ENCODE assay signal across 28 cellular contexts in genomic region chr6:6984585-6985366, GRCh38.
"Had no signal": no experiment of that assay in that cellular context is flagged by ENCODE, and none has a peak within 500 bp of the region (broad histone marks: within the 10 kb centered on the region; RNA-seq: fewer than 3 reads in every experiment).

No MANE protein-coding gene starts in this region.

- H3K4me3 Mint-ChIP-seq: activated naive CD4-positive, alpha-beta T cell treated with anti-CD3 and anti-CD28 coated beads, Interleukin-2, amount 10 ng/mL, durations not matched to agents 7 days and 5 days; activated naive CD8-positive, alpha-beta T cell treated with anti-CD3 and anti-CD28 coated beads, Interleukin-2, amount 50 U/mL, for 24 hours; naive B cell; neural crest cell; stimulated activated naive CD8-positive, alpha-beta T cell treated with anti-CD3 and anti-CD28 coated beads, Interleukin-15, Interleukin-2, amounts not matched to agents 100 ng/mL and 50 ng/mL, for 24 hours had no signal

- FAIRE-seq: colon, endometrium, kidney had no signal

- H3K27me3 Mint-ChIP-seq: naive B cell; stimulated activated naive CD8-positive, alpha-beta T cell treated with anti-CD3 and anti-CD28 coated beads, Interleukin-15, Interleukin-2, amounts not matched to agents 100 ng/mL and 50 ng/mL, for 24 hours had no signal

- H3K27ac ChIP-seq: brain microvascular endothelial cell, left lung, right atrium auricular region, skin epidermis, suprapubic skin, WERI-Rb-1 had no signal

- H3K27me3 ChIP-seq: brain microvascular endothelial cell, left lung, right atrium auricular region, suprapubic skin had no signal

- H3K4me1 ChIP-seq: left lung, right atrium auricular region, suprapubic skin had no signal

- H3K36me3 Mint-ChIP-seq: activated naive CD4-positive, alpha-beta T cell treated with anti-CD3 and anti-CD28 coated beads, Interleukin-2, amount 10 ng/mL, durations not matched to agents 7 days and 5 days; naive B cell had no signal

- H3K27ac Mint-ChIP-seq: activated naive CD4-positive, alpha-beta T cell treated with anti-CD3 and anti-CD28 coated beads, Interleukin-2, amount 10 ng/mL, durations not matched to agents 7 days and 5 days; activated naive CD8-positive, alpha-beta T cell treated with anti-CD3 and anti-CD28 coated beads, Interleukin-2, amount 50 U/mL, for 24 hours; progenitor cell of endocrine pancreas; stimulated activated naive CD8-positive, alpha-beta T cell treated with anti-CD3 and anti-CD28 coated beads, Interleukin-15, Interleukin-2, amounts not matched to agents 100 ng/mL and 50 ng/mL, for 24 hours had no signal

- H3K4me3 ChIP-seq: left lung, right atrium auricular region, skin epidermis, suprapubic skin had no signal

- H3K4me1 Mint-ChIP-seq: activated naive CD4-positive, alpha-beta T cell treated with anti-CD3 and anti-CD28 coated beads, Interleukin-2, amount 10 ng/mL, durations not matched to agents 7 days and 5 days had no signal

- H3K9me3 Mint-ChIP-seq: activated naive CD4-positive, alpha-beta T cell treated with anti-CD3 and anti-CD28 coated beads, Interleukin-2, amount 10 ng/mL, durations not matched to agents 7 days and 5 days; activated naive CD8-positive, alpha-beta T cell treated with anti-CD3 and anti-CD28 coated beads, Interleukin-2, amount 50 U/mL, for 24 hours; naive B cell; neural crest cell; stimulated activated naive CD8-positive, alpha-beta T cell treated with anti-CD3 and anti-CD28 coated beads, Interleukin-15, Interleukin-2, amounts not matched to agents 100 ng/mL and 50 ng/mL, for 24 hours had no signal

- H3K9me3 ChIP-seq: left lung, right atrium auricular region, suprapubic skin had no signal

- DNase-seq: activated CD4-positive, alpha-beta T cell treated with anti-CD3 and anti-CD28 coated beads for 1 hour; activated CD8-positive, alpha-beta memory T cell treated with anti-CD3 and anti-CD28 coated beads for 24 hours; activated CD8-positive, alpha-beta memory T cell treated with anti-CD3 and anti-CD28 coated beads, Interleukin-2, amount 50 U/mL, for 48 hours; activated effector memory CD4-positive, alpha-beta T cell treated with Interleukin-2 at 50 U/mL for 16 hours; activated naive CD4-positive, alpha-beta T cell treated with anti-CD3 and anti-CD28 coated beads, Interleukin-2, amount 10 ng/mL, durations not matched to agents 7 days and 5 days; activated naive CD8-positive, alpha-beta T cell treated with anti-CD3 and anti-CD28 coated beads, Interleukin-2, amount 50 U/mL, for 24 hours; activated T-cell treated with anti-CD3 and anti-CD28 coated beads, Interleukin-2, amount 50 U/mL, for 48 hours; anterior cingulate cortex; brain microvascular endothelial cell; central memory CD4-positive, alpha-beta T cell; erythroblast; foreskin melanocyte; kidney; left lung; mammary epithelial cell; naive B cell; stimulated activated CD4-positive, alpha-beta T cell treated with anti-CD3 and anti-CD28 coated beads, Interleukin-15, amount 100 ng/mL, for 24 hours; stimulated activated CD4-positive, alpha-beta T cell treated with anti-CD3 and anti-CD28 coated beads, Interleukin-2, amount 100 ng/mL, for 48 hours; trophoblast cell; WERI-Rb-1 had no signal

- ATAC-seq: activated naive CD8-positive, alpha-beta T cell treated with anti-CD3 and anti-CD28 coated beads, Interleukin-2, amount 50 U/mL, for 24 hours; left lung had no signal

- H3K36me3 ChIP-seq: brain microvascular endothelial cell, left lung, right atrium auricular region, suprapubic skin, WERI-Rb-1 had no signal
